In genomic region chr2:148523315-148523714, GRCh38 we compare ENCODE assay signal across 23 cellular contexts.
DNase-seq lines count a peak whose midpoint lies in the region; ATAC-seq lines count a peak whose summit lies in the region.
"Had no signal": no experiment of that assay in that cellular context is flagged by ENCODE, and none has a peak within 500 bp of the region (broad histone marks: within the 10 kb centered on the region; RNA-seq: fewer than 3 reads in every experiment).

No MANE protein-coding gene starts in this region.

- H3K4me1 Mint-ChIP-seq in activated naive CD4-positive, alpha-beta T cell treated with anti-CD3 and anti-CD28 coated beads, Interleukin-2, amount 10 ng/mL, durations not matched to agents 7 days and 5 days, result peaks cover 66% of the 10 kb centered on the region
- peaks cover 67% of the 10 kb centered on the region for H3K4me1 Mint-ChIP-seq in activated naive CD8-positive, alpha-beta T cell treated with anti-CD3 and anti-CD28 coated beads for 36 hours
- H3K4me1 Mint-ChIP-seq in stimulated activated naive B cell treated with anti-CD40 and anti-IgM and Interleukin-4, amounts not matched to agents 10 μg/mL and 1 μg/mL and 100 μg/mL, for 72 hours, result peaks cover 9% of the 10 kb centered on the region in 2 donors

- no peak for DNase-seq in activated naive CD4-positive, alpha-beta T cell treated with anti-CD3 and anti-CD28 coated beads, Interleukin-2, amount 10 ng/mL, durations not matched to agents 7 days and 5 days
- no peak for DNase-seq in activated naive CD4-positive, alpha-beta T cell (lab: John Stamatoyannopoulos, UW)
- peak; percentile 45 to 74 for DNase-seq in HAP-1 (ENCODE audit: low spot score in 2 of 2)
- no peak for DNase-seq in activated naive CD8-positive, alpha-beta T cell treated with anti-CD3 and anti-CD28 coated beads for 36 hours
- DNase-seq in stimulated activated naive B cell treated with anti-CD40 and anti-IgM and Interleukin-4, amounts not matched to agents 10 μg/mL and 1 μg/mL and 100 μg/mL, for 72 hours, result no peak
- no peak for DNase-seq in stimulated activated naive CD4-positive, alpha-beta T cell (lab: John Stamatoyannopoulos, UW)
- DNase-seq: activated T-cell treated with anti-CD3 and anti-CD28 coated beads, Interleukin-2, amount 50 U/mL, for 1 hour; adrenal gland; brain microvascular endothelial cell; esophagus squamous epithelium; gastrocnemius medialis; IMR-90; left ventricle myocardium superior; NCI-H1092; NCI-H187; NCI-H526 treated with DMSO at 0.1 percent for 48 hours; RPMI8226; spleen; stimulated activated CD4-positive, alpha-beta T cell treated with anti-CD3 and anti-CD28 coated beads, Interleukin-2, amount 100 ng/mL, for 48 hours had no signal

- CTCF ChIA-PET in activated naive CD4-positive, alpha-beta T cell treated with anti-CD3 and anti-CD28 coated beads, Interleukin-2, amount 10 ng/mL, durations not matched to agents 7 days and 5 days (lab: Charles Lee), result interaction anchor here (1.3 to 2.8 kb wide), 2 partner anchors 14 to 17 kb away, joined by 3 to 14 read pairs; no protein-coding TSS in a partner anchor

- H3K4me3 ChIP-seq in HAP-1, result no peak overlapping the region
- H3K4me3 ChIP-seq: adrenal gland, esophagus squamous epithelium, gastrocnemius medialis, right atrium auricular region, spleen had no signal

- ATAC-seq in stimulated activated naive B cell treated with anti-CD40 and anti-IgM and Interleukin-4, amounts not matched to agents 10 μg/mL and 1 μg/mL and 100 μg/mL, for 72 hours (replicated peaks), result no peak
- ATAC-seq in GM21717 (IDR thresholded peaks at IDR 0.05; ENCODE audit: unreplicated experiment), result no peak
- ATAC-seq: gastrocnemius medialis; left ventricle myocardium superior; stimulated activated memory B cell treated with anti-CD40 and anti-IgM and Interleukin-4, amounts not matched to agents 10 μg/mL and 1 μg/mL and 100 μg/mL, for 72 hours had no signal

- no peaks in the 10 kb centered on the region for H3K36me3 Mint-ChIP-seq in activated naive CD4-positive, alpha-beta T cell treated with anti-CD3 and anti-CD28 coated beads, Interleukin-2, amount 10 ng/mL, durations not matched to agents 7 days and 5 days
- peaks cover 7% of the 10 kb centered on the region for H3K36me3 Mint-ChIP-seq in activated naive CD8-positive, alpha-beta T cell treated with anti-CD3 and anti-CD28 coated beads for 36 hours
- peaks cover 2 to 4% of the 10 kb centered on the region in 2 donors for H3K36me3 Mint-ChIP-seq in stimulated activated naive B cell treated with anti-CD40 and anti-IgM and Interleukin-4, amounts not matched to agents 10 μg/mL and 1 μg/mL and 100 μg/mL, for 72 hours

- in situ Hi-C loops in HAP-1 (cut with MboI; ENCODE audit: low sequenced_read_pairs), result loop anchor here (25.0 kb wide), 1 partner anchor 536 kb away; no protein-coding TSS in a partner anchor

- H3K27me3 Mint-ChIP-seq in activated naive CD4-positive, alpha-beta T cell treated with anti-CD3 and anti-CD28 coated beads, Interleukin-2, amount 10 ng/mL, durations not matched to agents 7 days and 5 days, result no peaks in the 10 kb centered on the region
- no peaks in the 10 kb centered on the region for H3K27me3 Mint-ChIP-seq in activated naive CD8-positive, alpha-beta T cell treated with anti-CD3 and anti-CD28 coated beads for 36 hours
- H3K27me3 Mint-ChIP-seq in stimulated activated naive B cell treated with anti-CD40 and anti-IgM and Interleukin-4, amounts not matched to agents 10 μg/mL and 1 μg/mL and 100 μg/mL, for 72 hours, result no peaks in the 10 kb centered on the region

- peaks cover 10% of the 10 kb centered on the region for H3K4me1 ChIP-seq in HAP-1
- H3K4me1 ChIP-seq: adrenal gland, esophagus squamous epithelium, gastrocnemius medialis, parathyroid adenoma, right atrium auricular region had no signal

- H3K36me3 ChIP-seq in HAP-1 (replicated peaks), result no peaks in the 10 kb centered on the region
- H3K36me3 ChIP-seq: adrenal gland, brain microvascular endothelial cell, gastrocnemius medialis, right atrium auricular region had no signal

- H3K27me3 ChIP-seq in HAP-1 (ENCODE audit: low read depth), result no peaks in the 10 kb centered on the region
- H3K27me3 ChIP-seq: adrenal gland, brain microvascular endothelial cell, esophagus squamous epithelium, gastrocnemius medialis, right atrium auricular region, spleen had no signal

- peaks cover 2% of the 10 kb centered on the region for H3K9me3 Mint-ChIP-seq in activated naive CD4-positive, alpha-beta T cell treated with anti-CD3 and anti-CD28 coated beads, Interleukin-2, amount 10 ng/mL, durations not matched to agents 7 days and 5 days
- H3K9me3 Mint-ChIP-seq in activated naive CD8-positive, alpha-beta T cell treated with anti-CD3 and anti-CD28 coated beads for 36 hours, result peaks cover 9% of the 10 kb centered on the region
- H3K9me3 Mint-ChIP-seq in stimulated activated naive B cell treated with anti-CD40 and anti-IgM and Interleukin-4, amounts not matched to agents 10 μg/mL and 1 μg/mL and 100 μg/mL, for 72 hours, result no peaks in the 10 kb centered on the region
- H3K9me3 Mint-ChIP-seq: stimulated activated memory B cell treated with anti-CD40 and anti-IgM and Interleukin-4, amounts not matched to agents 10 μg/mL and 1 μg/mL and 100 μg/mL, for 72 hours had no signal

- H3K27ac Mint-ChIP-seq in activated naive CD4-positive, alpha-beta T cell treated with anti-CD3 and anti-CD28 coated beads, Interleukin-2, amount 10 ng/mL, durations not matched to agents 7 days and 5 days, result peak overlapping the region; percentile 88
- H3K27ac Mint-ChIP-seq in activated naive CD8-positive, alpha-beta T cell treated with anti-CD3 and anti-CD28 coated beads for 36 hours, result peak overlapping the region; percentile 94
- peak overlapping the region; percentile 11 for H3K27ac Mint-ChIP-seq in stimulated activated naive B cell treated with anti-CD40 and anti-IgM and Interleukin-4, amounts not matched to agents 10 μg/mL and 1 μg/mL and 100 μg/mL, for 72 hours
- H3K27ac Mint-ChIP-seq: stimulated activated memory B cell treated with anti-CD40 and anti-IgM and Interleukin-4, amounts not matched to agents 10 μg/mL and 1 μg/mL and 100 μg/mL, for 72 hours had no signal

- H3K4me3 Mint-ChIP-seq in activated naive CD4-positive, alpha-beta T cell treated with anti-CD3 and anti-CD28 coated beads, Interleukin-2, amount 10 ng/mL, durations not matched to agents 7 days and 5 days, result no peak overlapping the region
- no peak overlapping the region for H3K4me3 Mint-ChIP-seq in activated naive CD8-positive, alpha-beta T cell treated with anti-CD3 and anti-CD28 coated beads for 36 hours
- H3K4me3 Mint-ChIP-seq in stimulated activated naive B cell treated with anti-CD40 and anti-IgM and Interleukin-4, amounts not matched to agents 10 μg/mL and 1 μg/mL and 100 μg/mL, for 72 hours, result no peak overlapping the region
- H3K4me3 Mint-ChIP-seq: stimulated activated memory B cell treated with anti-CD40 and anti-IgM and Interleukin-4, amounts not matched to agents 10 μg/mL and 1 μg/mL and 100 μg/mL, for 72 hours had no signal

- no peaks in the 10 kb centered on the region for H3K9me3 ChIP-seq in HAP-1
- H3K9me3 ChIP-seq: adrenal gland, esophagus squamous epithelium, gastrocnemius medialis, right atrium auricular region, spleen had no signal

Comparison
In these comparisons a context has a peak if more than half of its experiments do, and no peak if none do; other contexts are left out.
1. DNase-seq: peak in HAP-1 (2 of 2); none in activated naive CD4-positive, alpha-beta T cell treated with anti-CD3 and anti-CD28 coated beads, Interleukin-2, amount 10 ng/mL, durations not matched to agents 7 days and 5 days (single experiment), activated naive CD4-positive, alpha-beta T cell (0 of 4), activated naive CD8-positive, alpha-beta T cell treated with anti-CD3 and anti-CD28 coated beads for 36 hours (single experiment), stimulated activated naive B cell treated with anti-CD40 and anti-IgM and Interleukin-4, amounts not matched to agents 10 μg/mL and 1 μg/mL and 100 μg/mL, for 72 hours (single experiment) and stimulated activated naive CD4-positive, alpha-beta T cell (0 of 6).
2. H3K27ac Mint-ChIP-seq: peak in every context shown above with its lines; median percentile 94 in activated naive CD8-positive, alpha-beta T cell treated with anti-CD3 and anti-CD28 coated beads for 36 hours; 88 in activated naive CD4-positive, alpha-beta T cell treated with anti-CD3 and anti-CD28 coated beads, Interleukin-2, amount 10 ng/mL, durations not matched to agents 7 days and 5 days; 11 in stimulated activated naive B cell treated with anti-CD40 and anti-IgM and Interleukin-4, amounts not matched to agents 10 μg/mL and 1 μg/mL and 100 μg/mL, for 72 hours.